Comparison of ENCODE assay signal across 11 cellular contexts in the genomic region with DNA sequence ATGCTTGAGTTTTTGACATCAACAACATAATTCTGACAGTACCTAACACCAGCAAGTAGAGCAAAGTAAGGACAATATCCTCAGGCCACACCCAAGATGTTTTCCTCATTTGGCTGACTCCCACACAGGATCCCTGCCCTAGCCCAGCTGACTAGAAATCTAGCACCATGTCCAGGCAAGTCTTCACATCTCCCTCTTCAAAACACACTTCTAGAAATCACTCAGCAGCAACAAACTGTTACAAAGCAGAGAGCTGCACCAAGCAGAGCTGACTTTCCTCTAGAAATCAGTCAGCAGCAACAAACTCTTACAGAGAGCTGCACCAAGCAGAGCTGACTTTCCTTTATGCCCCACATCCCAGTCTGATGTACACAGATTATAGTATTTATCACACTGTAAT. TPM values are rescaled to one million over a fixed set of nuclear protein-coding genes. Genes with fewer than 3 reads are reported as not detected.
DNase-seq lines count a peak whose midpoint lies in the region; ATAC-seq and TF ChIP-seq lines count a peak whose summit lies in the region.
"Had no signal": no experiment of that assay in that cellular context is flagged by ENCODE, and none has a peak within 500 bp of the region (broad histone marks: within the 10 kb centered on the region; RNA-seq: fewer than 3 reads in every experiment).

No MANE protein-coding gene starts in this region.

- ATAC-seq in Right ventricle myocardium superior (ENCODE audit: poor library complexity): peak; percentile 15
- peak; percentile 96 for ATAC-seq in HG02588 (IDR thresholded peaks at IDR 0.05; ENCODE audit: unreplicated experiment)
- peak; percentile 93 for ATAC-seq in HG03575 (IDR thresholded peaks at IDR 0.05; ENCODE audit: extremely low read depth, insufficient number of reproducible peaks, low FRiP score, unreplicated experiment)
- peak; percentile 65 for ATAC-seq in stimulated activated naive CD8-positive, alpha-beta T cell treated with anti-CD3 and anti-CD28 coated beads, Interleukin-15, Interleukin-2, amounts not matched to agents 100 U/mL and 50 U/mL, for 24 hours

- TF ChIP-seq EP300 in esophagus muscularis mucosa (IDR thresholded peaks at IDR 0.05): no peak

- H3K4me1 Mint-ChIP-seq in glutamatergic neuron (ENCODE audit: low read depth, unreplicated experiment): no peaks in the 10 kb centered on the region

- TF ChIP-seq CTCF in glutamatergic neuron (IDR thresholded peaks at IDR 0.05; ENCODE audit: partially characterized antibody, unreplicated experiment) (no peak), esophagus muscularis mucosa (IDR thresholded peaks at IDR 0.05) (no peak)

- H3K36me3 ChIP-seq in esophagus muscularis mucosa: peaks cover 0 to 18% (median 10%) of the 10 kb centered on the region in 4 donors

- H3K4me3 ChIP-seq in esophagus muscularis mucosa: no peak overlapping the region
- H3K4me3 ChIP-seq: smooth muscle cell, tibial artery had no signal

- H3K36me3 Mint-ChIP-seq in glutamatergic neuron (ENCODE audit: unreplicated experiment): no peaks in the 10 kb centered on the region

- intact Hi-C loops in Right ventricle myocardium superior (cut with DNase I) (no loop called here), cardiac septum (cut with DNase I) (loop anchor here (10.0 kb wide), 1 partner anchor 208 kb away; no protein-coding TSS in a partner anchor), esophagus muscularis mucosa (cut with DNase I) (no loop called here)

- H3K27me3 Mint-ChIP-seq in glutamatergic neuron (ENCODE audit: unreplicated experiment): no peaks in the 10 kb centered on the region
- H3K27me3 Mint-ChIP-seq: B cell had no signal

- H3K27ac Mint-ChIP-seq in glutamatergic neuron (ENCODE audit: unreplicated experiment): no peak overlapping the region
- H3K27ac Mint-ChIP-seq: B cell had no signal

- no peak for TF ChIP-seq POLR2A in esophagus muscularis mucosa (IDR thresholded peaks at IDR 0.05; ENCODE audit: low read depth)

- H3K4me3 Mint-ChIP-seq in glutamatergic neuron (ENCODE audit: unreplicated experiment): no peak overlapping the region
- H3K4me3 Mint-ChIP-seq: B cell had no signal

- no peak for DNase-seq in Right ventricle myocardium superior
- no peak for DNase-seq in cardiac septum (ENCODE audit: low spot score)
- DNase-seq in stimulated activated naive CD8-positive, alpha-beta T cell treated with anti-CD3 and anti-CD28 coated beads, Interleukin-15, Interleukin-2, amounts not matched to agents 100 U/mL and 50 U/mL, for 24 hours: no peak
- DNase-seq in glutamatergic neuron: no peak
- no peak for DNase-seq in esophagus muscularis mucosa (ENCODE audit: extremely low spot score)
- no peak for DNase-seq in retina
- DNase-seq: tibial artery had no signal

- H3K9me3 ChIP-seq in esophagus muscularis mucosa: no peaks in the 10 kb centered on the region
- H3K9me3 ChIP-seq: tibial artery had no signal

- no peak overlapping the region for H3K27ac ChIP-seq in esophagus muscularis mucosa (replicated peaks in 1 of 4)
- H3K27ac ChIP-seq: tibial artery had no signal

- no peaks in the 10 kb centered on the region for H3K9me3 Mint-ChIP-seq in glutamatergic neuron (ENCODE audit: unreplicated experiment)

- H3K4me1 ChIP-seq in esophagus muscularis mucosa: peaks cover 0 to 7% (median 3%) of the 10 kb centered on the region in 4 donors

- H3K27me3 ChIP-seq in esophagus muscularis mucosa: no peaks in the 10 kb centered on the region
- H3K27me3 ChIP-seq: tibial artery had no signal

RNA-seq across cellular contexts. Expression of gene TMEM168, which starts 7.7 kb away (rescaled TPM):
- total RNA-seq in Right ventricle myocardium superior (14.0 TPM), cardiac septum (20.6 TPM), glutamatergic neuron (ENCODE audit: unreplicated experiment) (13.8 TPM), esophagus muscularis mucosa (10 to 100 TPM; 13.7 to 22.8 (median 16.4) TPM)

Comparison
In these comparisons a context has a peak if more than half of its experiments do, and no peak if none do; other contexts are left out.
1. ATAC-seq: peak in every context shown above with its lines; median percentile 96 in HG02588; 93 in HG03575; 65 in stimulated activated naive CD8-positive, alpha-beta T cell treated with anti-CD3 and anti-CD28 coated beads, Interleukin-15, Interleukin-2, amounts not matched to agents 100 U/mL and 50 U/mL, for 24 hours; 15 in Right ventricle myocardium superior.